In the genomic region with DNA sequence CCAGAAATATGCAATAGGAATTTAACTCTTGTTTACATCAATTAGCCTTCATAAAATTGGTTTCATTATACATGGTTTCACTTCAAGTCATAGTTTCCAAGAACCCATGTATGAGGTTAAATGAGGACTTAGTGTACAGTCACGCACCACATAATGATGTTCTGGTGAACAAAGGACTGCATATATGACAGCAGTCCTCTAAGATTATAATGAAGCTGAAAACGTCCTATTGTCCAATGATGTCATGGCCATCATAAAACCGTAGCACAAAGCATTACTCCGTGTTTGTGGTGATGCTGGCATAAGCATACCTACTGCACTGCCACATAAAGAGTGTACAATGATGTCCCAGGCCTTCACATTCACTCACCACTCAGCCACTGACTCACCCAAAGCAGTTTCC, we compare ENCODE assay signal across 1 cellular context.
TF ChIP-seq lines count a peak whose summit lies in the region.

No MANE protein-coding gene starts in this region.

TF ChIP-seq in GM12878, 131 proteins besides CTCF, POLR2A, EP300 and RAD21 (continued from another document):
- TF ChIP-seq ZNF274 (IDR thresholded peaks at IDR 0.05; ENCODE audit: insufficient read depth, insufficient read length) (no peak), SMAD1 (IDR thresholded peaks at IDR 0.05; ENCODE audit: low read depth, partially characterized antibody) (no peak), TCF7 (IDR thresholded peaks at IDR 0.05; ENCODE audit: borderline replicate concordance) (no peak), TAF1 (IDR thresholded peaks at IDR 0.05; ENCODE audit: borderline replicate concordance, low read depth, low read length) (no peak), CHD2 (IDR thresholded peaks at IDR 0.05; ENCODE audit: borderline replicate concordance, low read depth, low read length) (0 out of 2 replicates have a peak, but pooled peaks have one; percentile 37), CEBPB (IDR thresholded peaks at IDR 0.05; ENCODE audit: borderline replicate concordance in 1 of 2, low read depth in 2 of 2, low read length in 2 of 2) (no peak), ZZZ3 (IDR thresholded peaks at IDR 0.05; ENCODE audit: control insufficient read depth, insufficient read length, low read depth) (no peak)
- TF ChIP-seq, protein P1, sequence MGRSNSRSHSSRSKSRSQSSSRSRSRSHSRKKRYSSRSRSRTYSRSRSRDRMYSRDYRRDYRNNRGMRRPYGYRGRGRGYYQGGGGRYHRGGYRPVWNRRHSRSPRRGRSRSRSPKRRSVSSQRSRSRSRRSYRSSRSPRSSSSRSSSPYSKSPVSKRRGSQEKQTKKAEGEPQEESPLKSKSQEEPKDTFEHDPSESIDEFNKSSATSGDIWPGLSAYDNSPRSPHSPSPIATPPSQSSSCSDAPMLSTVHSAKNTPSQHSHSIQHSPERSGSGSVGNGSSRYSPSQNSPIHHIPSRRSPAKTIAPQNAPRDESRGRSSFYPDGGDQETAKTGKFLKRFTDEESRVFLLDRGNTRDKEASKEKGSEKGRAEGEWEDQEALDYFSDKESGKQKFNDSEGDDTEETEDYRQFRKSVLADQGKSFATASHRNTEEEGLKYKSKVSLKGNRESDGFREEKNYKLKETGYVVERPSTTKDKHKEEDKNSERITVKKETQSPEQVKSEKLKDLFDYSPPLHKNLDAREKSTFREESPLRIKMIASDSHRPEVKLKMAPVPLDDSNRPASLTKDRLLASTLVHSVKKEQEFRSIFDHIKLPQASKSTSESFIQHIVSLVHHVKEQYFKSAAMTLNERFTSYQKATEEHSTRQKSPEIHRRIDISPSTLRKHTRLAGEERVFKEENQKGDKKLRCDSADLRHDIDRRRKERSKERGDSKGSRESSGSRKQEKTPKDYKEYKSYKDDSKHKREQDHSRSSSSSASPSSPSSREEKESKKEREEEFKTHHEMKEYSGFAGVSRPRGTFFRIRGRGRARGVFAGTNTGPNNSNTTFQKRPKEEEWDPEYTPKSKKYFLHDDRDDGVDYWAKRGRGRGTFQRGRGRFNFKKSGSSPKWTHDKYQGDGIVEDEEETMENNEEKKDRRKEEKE (IDR thresholded peaks at IDR 0.05), result no peak
- TF ChIP-seq, protein P2, sequence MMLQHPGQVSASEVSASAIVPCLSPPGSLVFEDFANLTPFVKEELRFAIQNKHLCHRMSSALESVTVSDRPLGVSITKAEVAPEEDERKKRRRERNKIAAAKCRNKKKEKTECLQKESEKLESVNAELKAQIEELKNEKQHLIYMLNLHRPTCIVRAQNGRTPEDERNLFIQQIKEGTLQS (IDR thresholded peaks at IDR 0.05; ENCODE audit: borderline replicate concordance, extremely low read depth, low read depth, low read length), result no peak
- TF ChIP-seq, protein P3, sequence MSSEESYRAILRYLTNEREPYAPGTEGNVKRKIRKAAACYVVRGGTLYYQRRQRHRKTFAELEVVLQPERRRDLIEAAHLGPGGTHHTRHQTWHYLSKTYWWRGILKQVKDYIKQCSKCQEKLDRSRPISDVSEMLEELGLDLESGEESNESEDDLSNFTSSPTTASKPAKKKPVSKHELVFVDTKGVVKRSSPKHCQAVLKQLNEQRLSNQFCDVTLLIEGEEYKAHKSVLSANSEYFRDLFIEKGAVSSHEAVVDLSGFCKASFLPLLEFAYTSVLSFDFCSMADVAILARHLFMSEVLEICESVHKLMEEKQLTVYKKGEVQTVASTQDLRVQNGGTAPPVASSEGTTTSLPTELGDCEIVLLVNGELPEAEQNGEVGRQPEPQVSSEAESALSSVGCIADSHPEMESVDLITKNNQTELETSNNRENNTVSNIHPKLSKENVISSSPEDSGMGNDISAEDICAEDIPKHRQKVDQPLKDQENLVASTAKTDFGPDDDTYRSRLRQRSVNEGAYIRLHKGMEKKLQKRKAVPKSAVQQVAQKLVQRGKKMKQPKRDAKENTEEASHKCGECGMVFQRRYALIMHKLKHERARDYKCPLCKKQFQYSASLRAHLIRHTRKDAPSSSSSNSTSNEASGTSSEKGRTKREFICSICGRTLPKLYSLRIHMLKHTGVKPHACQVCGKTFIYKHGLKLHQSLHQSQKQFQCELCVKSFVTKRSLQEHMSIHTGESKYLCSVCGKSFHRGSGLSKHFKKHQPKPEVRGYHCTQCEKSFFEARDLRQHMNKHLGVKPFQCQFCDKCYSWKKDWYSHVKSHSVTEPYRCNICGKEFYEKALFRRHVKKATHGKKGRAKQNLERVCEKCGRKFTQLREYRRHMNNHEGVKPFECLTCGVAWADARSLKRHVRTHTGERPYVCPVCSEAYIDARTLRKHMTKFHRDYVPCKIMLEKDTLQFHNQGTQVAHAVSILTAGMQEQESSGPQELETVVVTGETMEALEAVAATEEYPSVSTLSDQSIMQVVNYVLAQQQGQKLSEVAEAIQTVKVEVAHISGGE (CRISPR knock-in tag; IDR thresholded peaks at IDR 0.05), result no peak
- TF ChIP-seq, protein P4, sequence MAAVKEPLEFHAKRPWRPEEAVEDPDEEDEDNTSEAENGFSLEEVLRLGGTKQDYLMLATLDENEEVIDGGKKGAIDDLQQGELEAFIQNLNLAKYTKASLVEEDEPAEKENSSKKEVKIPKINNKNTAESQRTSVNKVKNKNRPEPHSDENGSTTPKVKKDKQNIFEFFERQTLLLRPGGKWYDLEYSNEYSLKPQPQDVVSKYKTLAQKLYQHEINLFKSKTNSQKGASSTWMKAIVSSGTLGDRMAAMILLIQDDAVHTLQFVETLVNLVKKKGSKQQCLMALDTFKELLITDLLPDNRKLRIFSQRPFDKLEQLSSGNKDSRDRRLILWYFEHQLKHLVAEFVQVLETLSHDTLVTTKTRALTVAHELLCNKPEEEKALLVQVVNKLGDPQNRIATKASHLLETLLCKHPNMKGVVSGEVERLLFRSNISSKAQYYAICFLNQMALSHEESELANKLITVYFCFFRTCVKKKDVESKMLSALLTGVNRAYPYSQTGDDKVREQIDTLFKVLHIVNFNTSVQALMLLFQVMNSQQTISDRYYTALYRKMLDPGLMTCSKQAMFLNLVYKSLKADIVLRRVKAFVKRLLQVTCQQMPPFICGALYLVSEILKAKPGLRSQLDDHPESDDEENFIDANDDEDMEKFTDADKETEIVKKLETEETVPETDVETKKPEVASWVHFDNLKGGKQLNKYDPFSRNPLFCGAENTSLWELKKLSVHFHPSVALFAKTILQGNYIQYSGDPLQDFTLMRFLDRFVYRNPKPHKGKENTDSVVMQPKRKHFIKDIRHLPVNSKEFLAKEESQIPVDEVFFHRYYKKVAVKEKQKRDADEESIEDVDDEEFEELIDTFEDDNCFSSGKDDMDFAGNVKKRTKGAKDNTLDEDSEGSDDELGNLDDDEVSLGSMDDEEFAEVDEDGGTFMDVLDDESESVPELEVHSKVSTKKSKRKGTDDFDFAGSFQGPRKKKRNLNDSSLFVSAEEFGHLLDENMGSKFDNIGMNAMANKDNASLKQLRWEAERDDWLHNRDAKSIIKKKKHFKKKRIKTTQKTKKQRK (IDR thresholded peaks at IDR 0.05; ENCODE audit: low read depth, low read length), result no peak
